ENCODE assay signal across 17 cellular contexts in the genomic region with DNA sequence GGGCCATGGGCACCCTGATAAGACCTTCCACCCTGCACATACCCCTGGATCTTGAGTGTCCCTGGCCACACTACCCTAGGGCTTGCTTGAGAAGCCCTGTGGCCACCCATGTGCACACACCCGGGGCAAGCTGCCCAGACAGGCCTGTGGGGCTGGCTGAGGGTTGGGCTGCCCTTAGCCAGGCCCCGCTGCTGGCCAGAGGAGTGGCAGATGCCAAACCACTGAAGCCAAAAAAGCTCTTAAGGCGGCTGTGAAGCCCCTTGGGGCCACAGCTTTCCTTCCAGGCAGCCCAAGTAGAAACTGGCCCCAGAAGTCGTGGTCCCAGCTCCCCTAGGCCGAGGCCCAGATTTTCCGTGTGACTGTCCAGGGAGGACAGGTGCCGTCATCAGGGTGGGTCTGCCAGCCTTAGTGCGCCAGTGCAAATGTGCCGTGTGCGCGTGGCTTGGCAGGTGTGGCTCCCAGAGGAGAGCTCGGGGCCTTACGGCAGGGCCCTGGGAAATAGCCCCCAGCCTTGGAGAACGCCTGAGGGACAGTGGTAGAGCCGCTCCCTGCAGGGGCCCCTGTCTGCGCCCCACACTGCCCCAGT. TPM values are rescaled to one million over a fixed set of nuclear protein-coding genes. Genes with fewer than 3 reads are reported as not detected.
DNase-seq lines count a peak whose midpoint lies in the region; ATAC-seq and TF ChIP-seq lines count a peak whose summit lies in the region.
"Had no signal": no experiment of that assay in that cellular context is flagged by ENCODE, and none has a peak within 500 bp of the region (broad histone marks: within the 10 kb centered on the region; RNA-seq: fewer than 3 reads in every experiment).

No MANE protein-coding gene starts in this region.

- TF ChIP-seq CTCF in right atrium auricular region (IDR thresholded peaks at IDR 0.05) (no peak), heart left ventricle (IDR thresholded peaks at IDR 0.05) (no peak), endothelial cell (IDR thresholded peaks at IDR 0.05; ENCODE audit: unreplicated experiment) (no peak)

- no peaks in the 10 kb centered on the region for H3K36me3 ChIP-seq in right atrium auricular region
- peaks cover 0 to 31% (median 10%) of the 10 kb centered on the region in 9 donors for H3K36me3 ChIP-seq in heart left ventricle
- H3K36me3 ChIP-seq: prostate gland had no signal

- intact Hi-C loops in Right ventricle myocardium inferior (cut with DNase I) (loop anchor here (2.0 kb wide), 1 partner anchor 14 kb away; no protein-coding TSS in a partner anchor), heart left ventricle (cut with DNase I) (no loop called here), sciatic nerve (cut with DNase I) (no loop called here)

- peak; percentile 76 for DNase-seq in Right ventricle myocardium inferior (ENCODE audit: missing footprints)
- DNase-seq in right atrium auricular region (ENCODE audit: low spot score), result no peak
- peak in 3 of 5 donors; percentile 18 to 64 (median 57) for DNase-seq in heart left ventricle
- DNase-seq in sciatic nerve (ENCODE audit: low spot score), result peak; percentile 64
- no peak for DNase-seq in endothelial cell (ENCODE audit: low spot score)
- DNase-seq in DMS114 treated with DMSO at 0.1 percent for 48 hours (lab: John Stamatoyannopoulos, UW; ENCODE audit: unreplicated experiment), result no peak
- DNase-seq: activated CD4-positive, alpha-beta T cell treated with anti-CD3 and anti-CD28 coated beads, Interleukin-2, amount 50 U/mL, for 48 hours; HFFc6; immature natural killer cell; MM.1S; NCI-H2081 treated with DMSO at 0.1 percent for 48 hours; NCI-H748 treated with DMSO at 0.1 percent for 48 hours; stimulated activated CD4-positive, alpha-beta T cell treated with anti-CD3 and anti-CD28 coated beads, Interleukin-4, amount 100 ng/mL, for 4 hours had no signal

- no peaks in the 10 kb centered on the region for H3K4me1 Mint-ChIP-seq in endothelial cell (ENCODE audit: unreplicated experiment)

- ATAC-seq in Right ventricle myocardium inferior, result peak; percentile 37
- ATAC-seq in heart left ventricle, result peak; percentile 1 to 32 (median 17)
- ATAC-seq in sciatic nerve, result peak; percentile 13
- ATAC-seq in GM18858 (IDR thresholded peaks at IDR 0.05; ENCODE audit: unreplicated experiment), result no peak
- no peak for ATAC-seq in GM21447 (IDR thresholded peaks at IDR 0.05; ENCODE audit: unreplicated experiment)
- ATAC-seq: stimulated activated memory B cell treated with anti-CD40 and anti-IgM and Interleukin-4, amounts not matched to agents 10 μg/mL and 1 μg/mL and 100 μg/mL, for 72 hours had no signal

- H3K36me3 Mint-ChIP-seq in endothelial cell (ENCODE audit: low read depth, unreplicated experiment), result no peaks in the 10 kb centered on the region

- H3K4me1 ChIP-seq in right atrium auricular region (peaks cover 0 to 70% of the 10 kb centered on the region in 2 donors), heart left ventricle (peaks cover 15 to 68% (median 51%) of the 10 kb centered on the region in 12 donors)

- no peak overlapping the region for H3K27ac Mint-ChIP-seq in endothelial cell (ENCODE audit: unreplicated experiment)
- H3K27ac Mint-ChIP-seq: HFFc6; immature natural killer cell; stimulated activated memory B cell treated with anti-CD40 and anti-IgM and Interleukin-4, amounts not matched to agents 10 μg/mL and 1 μg/mL and 100 μg/mL, for 72 hours had no signal

- H3K27ac ChIP-seq in right atrium auricular region (peak overlapping the region in 1 of 2 donors; percentile 23), heart left ventricle (peak overlapping the region; percentile 33 to 92 (median 82))

- no peaks in the 10 kb centered on the region for H3K9me3 Mint-ChIP-seq in endothelial cell (ENCODE audit: unreplicated experiment)
- H3K9me3 Mint-ChIP-seq: HFFc6; immature natural killer cell; stimulated activated memory B cell treated with anti-CD40 and anti-IgM and Interleukin-4, amounts not matched to agents 10 μg/mL and 1 μg/mL and 100 μg/mL, for 72 hours had no signal

- H3K4me3 Mint-ChIP-seq in endothelial cell (ENCODE audit: unreplicated experiment), result no peak overlapping the region
- H3K4me3 Mint-ChIP-seq: HFFc6; immature natural killer cell; stimulated activated memory B cell treated with anti-CD40 and anti-IgM and Interleukin-4, amounts not matched to agents 10 μg/mL and 1 μg/mL and 100 μg/mL, for 72 hours had no signal

- H3K9me3 ChIP-seq in right atrium auricular region, result no peaks in the 10 kb centered on the region
- no peaks in the 10 kb centered on the region for H3K9me3 ChIP-seq in heart left ventricle
- H3K9me3 ChIP-seq: prostate gland had no signal

- H3K4me3 ChIP-seq in right atrium auricular region (no peak overlapping the region), heart left ventricle (no peak overlapping the region)
- H3K4me3 ChIP-seq: prostate gland had no signal

- peaks cover 3% of the 10 kb centered on the region for H3K27me3 Mint-ChIP-seq in endothelial cell (ENCODE audit: unreplicated experiment)
- H3K27me3 Mint-ChIP-seq: stimulated activated memory B cell treated with anti-CD40 and anti-IgM and Interleukin-4, amounts not matched to agents 10 μg/mL and 1 μg/mL and 100 μg/mL, for 72 hours had no signal

- TF ChIP-seq POLR2A in heart left ventricle (IDR thresholded peaks at IDR 0.05), result no peak

- H3K27me3 ChIP-seq in right atrium auricular region (no peaks in the 10 kb centered on the region), heart left ventricle (no peaks in the 10 kb centered on the region)

- 40 to 77% (median 69%) methylated on average over 2 to 16 of the region's 16 CpGs for WGBS in heart left ventricle, 4 donors

RNA-seq across cellular contexts. Expression of gene CEBPG, which starts 14.8 kb away (rescaled TPM):
- total RNA-seq in Right ventricle myocardium inferior (17.5 TPM), right atrium auricular region (10 to 100 TPM; 12.9 to 15.2 TPM), heart left ventricle (10 to 100 TPM; 11.8 to 18.3 (median 14.7) TPM), sciatic nerve (21.2 TPM), endothelial cell (ENCODE audit: unreplicated experiment) (20.7 TPM)
- 10 to 100 TPM; 12.4 to 30.7 TPM for polyA plus RNA-seq in heart left ventricle

Comparison
In these comparisons a context has a peak if more than half of its experiments do, and no peak if none do; other contexts are left out.
1. DNase-seq: peak in Right ventricle myocardium inferior (single experiment), heart left ventricle (3 of 5) and sciatic nerve (single experiment); none in right atrium auricular region (single experiment), endothelial cell (single experiment) and DMS114 treated with DMSO at 0.1 percent for 48 hours (single experiment).
2. ATAC-seq: peak in Right ventricle myocardium inferior (single experiment), heart left ventricle (4 of 4) and sciatic nerve (single experiment); none in GM18858 (single experiment) and GM21447 (single experiment).